In the genomic region with DNA sequence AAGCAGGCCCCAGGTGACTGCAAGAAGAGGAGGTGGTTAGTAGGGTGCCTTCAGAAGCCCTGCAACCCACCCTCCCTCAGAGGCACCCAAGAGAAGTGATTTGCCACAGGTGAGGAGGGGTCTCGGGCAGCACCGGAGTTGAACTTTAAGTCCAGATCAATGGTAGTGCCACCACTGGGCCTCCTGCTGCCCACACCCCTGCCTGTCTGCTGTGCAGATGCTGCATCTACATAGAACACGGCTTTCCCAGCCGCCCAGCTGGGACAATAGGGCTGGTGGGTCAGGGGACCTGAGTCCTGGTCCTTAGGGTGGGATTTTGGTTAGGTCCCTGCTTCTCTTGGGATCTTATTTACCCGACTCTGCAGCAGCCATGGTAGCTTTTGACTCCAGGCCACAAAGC, we compare ENCODE assay signal across 14 cellular contexts. TPM values are rescaled to one million over a fixed set of nuclear protein-coding genes. Genes with fewer than 3 reads are reported as not detected.
"Had no signal": no experiment of that assay in that cellular context is flagged by ENCODE, and none has a peak within 500 bp of the region (broad histone marks: within the 10 kb centered on the region; RNA-seq: fewer than 3 reads in every experiment).

No MANE protein-coding gene starts in this region.

- H3K9me3 ChIP-seq: heart left ventricle, left lung, pancreas, right lobe of liver, transverse colon had no signal

- ATAC-seq: heart left ventricle; left lung; pancreas; stimulated activated naive B cell treated with anti-CD40 and anti-IgM and Interleukin-4, amounts not matched to agents 10 μg/mL and 1 μg/mL and 100 μg/mL, for 72 hours had no signal

- DNase-seq: mammary epithelial cell; midbrain; stimulated activated naive B cell treated with anti-CD40 and anti-IgM and Interleukin-4, amounts not matched to agents 10 μg/mL and 1 μg/mL and 100 μg/mL, for 72 hours; T1000; transverse colon had no signal

- H3K27ac ChIP-seq: epithelial cell of prostate, heart left ventricle, left lung, pancreas, right lobe of liver, skin epidermis, transverse colon had no signal

- H3K36me3 ChIP-seq: heart left ventricle, left lung, pancreas, right lobe of liver, transverse colon had no signal

- H3K27me3 ChIP-seq: heart left ventricle, left lung, pancreas, right lobe of liver, transverse colon had no signal

- H3K4me1 ChIP-seq: heart left ventricle, left lung, pancreas, right lobe of liver had no signal

- FAIRE-seq: keratinocyte, pancreas, urothelium cell line had no signal

- H3K4me3 ChIP-seq: heart left ventricle, left lung, pancreas, right lobe of liver, skin epidermis, transverse colon had no signal

RNA-seq across cellular contexts. Expression of gene GRAP, which starts 24.6 kb away (rescaled TPM):
- total RNA-seq: fibroblast of villous mesenchyme, mammary epithelial cell had no signal
- polyA plus RNA-seq: mammary epithelial cell had no signal
